In the genomic region with DNA sequence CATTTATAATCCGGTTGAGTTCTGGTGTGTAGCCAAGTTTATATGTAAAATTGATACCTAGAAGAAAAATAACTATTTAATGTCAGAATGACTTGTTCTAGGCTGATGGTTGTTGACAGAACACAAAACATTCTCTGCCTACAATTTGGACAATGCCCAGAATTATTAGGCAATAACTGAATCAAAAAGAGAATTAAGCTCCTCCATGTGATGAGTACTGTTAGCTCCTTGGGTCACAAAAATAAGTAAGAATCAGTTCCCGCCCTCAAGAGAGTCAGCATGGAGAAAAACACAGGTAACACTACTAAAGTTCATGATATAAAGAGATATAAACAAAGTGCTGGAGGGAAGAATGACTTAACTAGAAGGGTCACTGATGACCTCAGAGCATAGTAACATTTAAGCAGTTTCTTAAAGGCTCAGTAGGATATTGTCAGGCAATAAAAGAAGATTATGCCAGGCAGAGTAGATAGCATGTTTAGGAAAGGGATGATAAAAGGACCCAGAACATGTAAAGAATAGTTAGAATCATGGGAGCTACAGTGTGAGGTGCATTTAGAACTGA, we compare ENCODE assay signal across 15 cellular contexts.
"Had no signal": no experiment of that assay in that cellular context is flagged by ENCODE, and none has a peak within 500 bp of the region (broad histone marks: within the 10 kb centered on the region; RNA-seq: fewer than 3 reads in every experiment).

No MANE protein-coding gene starts in this region.

- H3K4me3 ChIP-seq: adrenal gland, prostate gland, transverse colon had no signal

- H3K27ac Mint-ChIP-seq: activated naive CD4-positive, alpha-beta T cell treated with anti-CD3 and anti-CD28 coated beads, Interleukin-2, amount 10 ng/mL, durations not matched to agents 7 days and 5 days; activated T-helper 2 cell treated with anti-CD3 and anti-CD28 coated beads, Interferon-gamma antibody, Interleukin-2, Interleukin-4, amounts not matched to agents 10 μg/mL and 5 μg/mL and 100 μg/mL, durations not matched to agents 14 hours and 24 hours and 36 hours; T-cell had no signal

- H3K27me3 ChIP-seq: adrenal gland, transverse colon had no signal

- H3K4me3 Mint-ChIP-seq: activated naive CD4-positive, alpha-beta T cell treated with anti-CD3 and anti-CD28 coated beads, Interleukin-2, amount 10 ng/mL, durations not matched to agents 7 days and 5 days; T-cell had no signal

- H3K4me1 Mint-ChIP-seq: activated naive CD4-positive, alpha-beta T cell treated with anti-CD3 and anti-CD28 coated beads, Interleukin-2, amount 10 ng/mL, durations not matched to agents 7 days and 5 days; T-cell had no signal

- H3K4me1 ChIP-seq: prostate gland, transverse colon had no signal

- H3K27ac ChIP-seq: adrenal gland, prostate gland, transverse colon had no signal

- H3K9me3 ChIP-seq: adrenal gland, prostate gland, transverse colon had no signal

- H3K36me3 ChIP-seq: adrenal gland, prostate gland, transverse colon had no signal

- ATAC-seq: activated CD4-positive, CD25-positive, alpha-beta regulatory T cell treated with anti-CD3 and anti-CD28 coated beads, Interleukin-2, amount 50 U/mL, for 24 hours; left ventricle myocardium superior; right cardiac atrium; stimulated activated naive CD8-positive, alpha-beta T cell treated with anti-CD3 and anti-CD28 coated beads, Interleukin-15, Interleukin-2, amounts not matched to agents 100 U/mL and 50 U/mL, for 24 hours; T-cell had no signal

- DNase-seq: activated naive CD4-positive, alpha-beta T cell treated with anti-CD3 and anti-CD28 coated beads, Interleukin-2, amount 10 ng/mL, durations not matched to agents 7 days and 5 days; adrenal gland; central memory CD4-positive, alpha-beta T cell; effector CD8-positive, alpha-beta T cell; kidney glomerular epithelial cell; left ventricle myocardium superior; mesenchymal stem cell; right cardiac atrium; stimulated activated naive CD8-positive, alpha-beta T cell treated with anti-CD3 and anti-CD28 coated beads, Interleukin-15, Interleukin-2, amounts not matched to agents 100 U/mL and 50 U/mL, for 24 hours; T-cell; T-helper 9 cell; transverse colon had no signal

- H3K36me3 Mint-ChIP-seq: activated naive CD4-positive, alpha-beta T cell treated with anti-CD3 and anti-CD28 coated beads, Interleukin-2, amount 10 ng/mL, durations not matched to agents 7 days and 5 days; T-cell had no signal

- H3K9me3 Mint-ChIP-seq: activated naive CD4-positive, alpha-beta T cell treated with anti-CD3 and anti-CD28 coated beads, Interleukin-2, amount 10 ng/mL, durations not matched to agents 7 days and 5 days; activated T-helper 2 cell treated with anti-CD3 and anti-CD28 coated beads, Interferon-gamma antibody, Interleukin-2, Interleukin-4, amounts not matched to agents 10 μg/mL and 5 μg/mL and 100 μg/mL, durations not matched to agents 14 hours and 24 hours and 36 hours; T-cell had no signal

- H3K27me3 Mint-ChIP-seq: activated naive CD4-positive, alpha-beta T cell treated with anti-CD3 and anti-CD28 coated beads, Interleukin-2, amount 10 ng/mL, durations not matched to agents 7 days and 5 days had no signal
